ENCODE assay signal across 1 cellular context in the genomic region with DNA sequence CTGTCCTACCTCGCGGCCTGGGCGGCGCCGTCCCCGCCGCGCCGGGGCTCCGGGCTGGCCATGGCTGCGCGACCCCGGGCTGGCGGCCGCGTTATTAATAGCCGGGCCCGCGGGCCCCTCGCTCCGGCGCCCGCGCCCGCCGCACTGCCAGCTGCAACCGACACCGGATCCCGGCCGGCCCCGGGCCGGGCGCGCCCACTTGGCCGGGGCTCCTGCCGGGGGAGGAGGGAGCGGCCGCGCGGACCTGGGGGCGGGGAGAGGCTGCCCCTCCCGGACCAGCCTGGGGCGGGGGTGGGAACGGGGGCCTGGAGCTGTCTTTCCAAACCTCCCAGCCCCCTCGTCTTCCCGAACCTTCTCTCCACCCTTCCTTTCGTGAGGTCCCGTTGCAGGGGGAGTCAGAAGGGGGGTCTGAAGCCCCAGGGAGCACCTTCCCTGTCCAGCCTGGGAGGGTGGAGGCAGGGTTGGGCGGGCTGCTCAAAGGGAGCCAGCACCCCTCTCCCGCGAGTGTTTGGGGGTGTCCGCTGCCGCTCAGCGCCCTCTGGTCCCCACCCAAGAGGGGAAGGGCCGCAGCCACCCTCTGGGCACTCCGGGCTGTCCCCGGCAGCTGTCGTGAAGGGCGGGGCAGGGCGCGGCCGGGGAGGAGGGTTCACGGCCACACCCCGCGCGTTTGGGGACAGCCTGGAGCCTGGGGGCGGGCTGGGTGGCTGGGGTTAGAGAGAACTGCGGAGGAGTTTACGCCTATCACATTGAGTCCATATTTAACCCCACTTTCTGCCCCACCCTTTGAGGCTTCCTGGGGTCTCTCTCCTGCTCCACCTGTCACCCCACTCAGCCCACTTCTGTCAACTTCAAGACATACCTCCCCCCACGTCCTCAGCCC.
TF ChIP-seq lines count a peak whose summit lies in the region.

TSS of gene SYNC (minus strand) at position 172 of the 880 bp plus-strand sequence. CDS start at position 62, 110 bp downstream.

TF ChIP-seq in K562, 482 proteins besides CTCF, POLR2A, EP300 and RAD21 (continued from another document and continues in another):
- TF ChIP-seq, protein P1, sequence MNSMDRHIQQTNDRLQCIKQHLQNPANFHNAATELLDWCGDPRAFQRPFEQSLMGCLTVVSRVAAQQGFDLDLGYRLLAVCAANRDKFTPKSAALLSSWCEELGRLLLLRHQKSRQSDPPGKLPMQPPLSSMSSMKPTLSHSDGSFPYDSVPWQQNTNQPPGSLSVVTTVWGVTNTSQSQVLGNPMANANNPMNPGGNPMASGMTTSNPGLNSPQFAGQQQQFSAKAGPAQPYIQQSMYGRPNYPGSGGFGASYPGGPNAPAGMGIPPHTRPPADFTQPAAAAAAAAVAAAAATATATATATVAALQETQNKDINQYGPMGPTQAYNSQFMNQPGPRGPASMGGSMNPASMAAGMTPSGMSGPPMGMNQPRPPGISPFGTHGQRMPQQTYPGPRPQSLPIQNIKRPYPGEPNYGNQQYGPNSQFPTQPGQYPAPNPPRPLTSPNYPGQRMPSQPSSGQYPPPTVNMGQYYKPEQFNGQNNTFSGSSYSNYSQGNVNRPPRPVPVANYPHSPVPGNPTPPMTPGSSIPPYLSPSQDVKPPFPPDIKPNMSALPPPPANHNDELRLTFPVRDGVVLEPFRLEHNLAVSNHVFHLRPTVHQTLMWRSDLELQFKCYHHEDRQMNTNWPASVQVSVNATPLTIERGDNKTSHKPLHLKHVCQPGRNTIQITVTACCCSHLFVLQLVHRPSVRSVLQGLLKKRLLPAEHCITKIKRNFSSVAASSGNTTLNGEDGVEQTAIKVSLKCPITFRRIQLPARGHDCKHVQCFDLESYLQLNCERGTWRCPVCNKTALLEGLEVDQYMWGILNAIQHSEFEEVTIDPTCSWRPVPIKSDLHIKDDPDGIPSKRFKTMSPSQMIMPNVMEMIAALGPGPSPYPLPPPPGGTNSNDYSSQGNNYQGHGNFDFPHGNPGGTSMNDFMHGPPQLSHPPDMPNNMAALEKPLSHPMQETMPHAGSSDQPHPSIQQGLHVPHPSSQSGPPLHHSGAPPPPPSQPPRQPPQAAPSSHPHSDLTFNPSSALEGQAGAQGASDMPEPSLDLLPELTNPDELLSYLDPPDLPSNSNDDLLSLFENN (IDR thresholded peaks at IDR 0.05; ENCODE audit: low read depth in 2 of 2, low read length in 2 of 2): no peak
- TF ChIP-seq NFATC3 (IDR thresholded peaks at IDR 0.05) (no peak), FIP1L1 (IDR thresholded peaks at IDR 0.05; ENCODE audit: low read depth, low read length, poor library complexity, severe bottlenecking) (no peak), IRF2 (CRISPR knock-in tag; IDR thresholded peaks at IDR 0.05) (no peak), GTF2E2 (tag; IDR thresholded peaks at IDR 0.05) (no peak), PHF20 (IDR thresholded peaks at IDR 0.05; ENCODE audit: partially characterized antibody) (no peak), KDM2B (CRISPR knock-in tag; IDR thresholded peaks at IDR 0.05) (0 out of 2 replicates have a peak, but pooled peaks have one; percentile 48), POLR2AphosphoS2 (IDR thresholded peaks at IDR 0.05; ENCODE audit: low read length) (no peak), ZNF77 (CRISPR knock-in tag; IDR thresholded peaks at IDR 0.05) (no peak), SMC3 (conservative IDR thresholded peaks at IDR 0.05; ENCODE audit: insufficient read depth, low read depth, low read length) (0 out of 2 replicates have a peak, but pooled peaks have one; percentile 2), MECOM (CRISPR knock-in tag; IDR thresholded peaks at IDR 0.05) (no peak), ATF2 (CRISPR knock-in tag; IDR thresholded peaks at IDR 0.05) (no peak), ZBED1 (IDR thresholded peaks at IDR 0.05) (peak; percentile 23; the same call in 1 of the 2 replicates), TEAD2 (tag; IDR thresholded peaks at IDR 0.05) (no peak), DIDO1 (tag; IDR thresholded peaks at IDR 0.05; ENCODE audit: low read depth) (no peak), CGGBP1 (CRISPR knock-in tag; IDR thresholded peaks at IDR 0.05) (no peak), MYNN (IDR thresholded peaks at IDR 0.05) (peak; percentile 77), MYNN (CRISPR knock-in tag; IDR thresholded peaks at IDR 0.05) (no peak), EGR1 (conservative IDR thresholded peaks at IDR 0.05) (peak; percentile 77), CAMTA2 (CRISPR knock-in tag; conservative IDR thresholded peaks at IDR 0.05) (no peak), NEUROD1 (IDR thresholded peaks at IDR 0.05; ENCODE audit: borderline replicate concordance, low read depth, low read length, partially characterized antibody) (peak; percentile 53), ZNF766 (CRISPR knock-in tag; conservative IDR thresholded peaks at IDR 0.05) (no peak), BRD4 (IDR thresholded peaks at IDR 0.05) (no peak), MED1 (CRISPR knock-in tag; IDR thresholded peaks at IDR 0.05; ENCODE audit: borderline replicate concordance) (0 out of 2 replicates have a peak, but pooled peaks have one; percentile 29), SMAD4 (CRISPR knock-in tag; conservative IDR thresholded peaks at IDR 0.05) (no peak), SMARCC2 (IDR thresholded peaks at IDR 0.05; ENCODE audit: low read depth) (no peak), ZNF41 (CRISPR knock-in tag; conservative IDR thresholded peaks at IDR 0.05) (no peak), ZSCAN29 (IDR thresholded peaks at IDR 0.05) (no peak), ILF3 (IDR thresholded peaks at IDR 0.05; ENCODE audit: borderline replicate concordance) (no peak), ZNF133 (CRISPR knock-in tag; IDR thresholded peaks at IDR 0.05) (no peak), AFF1 (IDR thresholded peaks at IDR 0.05; ENCODE audit: low read depth in 1 of 2, partially characterized antibody in 2 of 2) (no peak), ZNF644 (tag; IDR thresholded peaks at IDR 0.05; ENCODE audit: low read depth) (no peak), GTF3C2 (IDR thresholded peaks at IDR 0.05; ENCODE audit: borderline replicate concordance, extremely low read depth, insufficient read length) (no peak), LCOR (CRISPR knock-in tag; IDR thresholded peaks at IDR 0.05) (0 out of 2 replicates have a peak, but pooled peaks have one; percentile 31)
- TF ChIP-seq, protein P2, sequence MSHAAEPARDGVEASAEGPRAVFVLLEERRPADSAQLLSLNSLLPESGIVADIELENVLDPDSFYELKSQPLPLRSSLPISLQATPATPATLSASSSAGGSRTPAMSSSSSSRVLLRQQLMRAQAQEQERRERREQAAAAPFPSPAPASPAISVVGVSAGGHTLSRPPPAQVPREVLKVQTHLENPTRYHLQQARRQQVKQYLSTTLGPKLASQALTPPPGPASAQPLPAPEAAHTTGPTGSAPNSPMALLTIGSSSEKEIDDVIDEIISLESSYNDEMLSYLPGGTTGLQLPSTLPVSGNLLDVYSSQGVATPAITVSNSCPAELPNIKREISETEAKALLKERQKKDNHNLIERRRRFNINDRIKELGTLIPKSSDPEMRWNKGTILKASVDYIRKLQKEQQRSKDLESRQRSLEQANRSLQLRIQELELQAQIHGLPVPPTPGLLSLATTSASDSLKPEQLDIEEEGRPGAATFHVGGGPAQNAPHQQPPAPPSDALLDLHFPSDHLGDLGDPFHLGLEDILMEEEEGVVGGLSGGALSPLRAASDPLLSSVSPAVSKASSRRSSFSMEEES (CRISPR knock-in tag; IDR thresholded peaks at IDR 0.05): no peak
- TF ChIP-seq, protein P3, sequence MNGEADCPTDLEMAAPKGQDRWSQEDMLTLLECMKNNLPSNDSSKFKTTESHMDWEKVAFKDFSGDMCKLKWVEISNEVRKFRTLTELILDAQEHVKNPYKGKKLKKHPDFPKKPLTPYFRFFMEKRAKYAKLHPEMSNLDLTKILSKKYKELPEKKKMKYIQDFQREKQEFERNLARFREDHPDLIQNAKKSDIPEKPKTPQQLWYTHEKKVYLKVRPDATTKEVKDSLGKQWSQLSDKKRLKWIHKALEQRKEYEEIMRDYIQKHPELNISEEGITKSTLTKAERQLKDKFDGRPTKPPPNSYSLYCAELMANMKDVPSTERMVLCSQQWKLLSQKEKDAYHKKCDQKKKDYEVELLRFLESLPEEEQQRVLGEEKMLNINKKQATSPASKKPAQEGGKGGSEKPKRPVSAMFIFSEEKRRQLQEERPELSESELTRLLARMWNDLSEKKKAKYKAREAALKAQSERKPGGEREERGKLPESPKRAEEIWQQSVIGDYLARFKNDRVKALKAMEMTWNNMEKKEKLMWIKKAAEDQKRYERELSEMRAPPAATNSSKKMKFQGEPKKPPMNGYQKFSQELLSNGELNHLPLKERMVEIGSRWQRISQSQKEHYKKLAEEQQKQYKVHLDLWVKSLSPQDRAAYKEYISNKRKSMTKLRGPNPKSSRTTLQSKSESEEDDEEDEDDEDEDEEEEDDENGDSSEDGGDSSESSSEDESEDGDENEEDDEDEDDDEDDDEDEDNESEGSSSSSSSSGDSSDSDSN (IDR thresholded peaks at IDR 0.05; ENCODE audit: borderline replicate concordance in 1 of 2, low read depth in 2 of 2, low read length in 2 of 2): no peak
- TF ChIP-seq, protein P4, sequence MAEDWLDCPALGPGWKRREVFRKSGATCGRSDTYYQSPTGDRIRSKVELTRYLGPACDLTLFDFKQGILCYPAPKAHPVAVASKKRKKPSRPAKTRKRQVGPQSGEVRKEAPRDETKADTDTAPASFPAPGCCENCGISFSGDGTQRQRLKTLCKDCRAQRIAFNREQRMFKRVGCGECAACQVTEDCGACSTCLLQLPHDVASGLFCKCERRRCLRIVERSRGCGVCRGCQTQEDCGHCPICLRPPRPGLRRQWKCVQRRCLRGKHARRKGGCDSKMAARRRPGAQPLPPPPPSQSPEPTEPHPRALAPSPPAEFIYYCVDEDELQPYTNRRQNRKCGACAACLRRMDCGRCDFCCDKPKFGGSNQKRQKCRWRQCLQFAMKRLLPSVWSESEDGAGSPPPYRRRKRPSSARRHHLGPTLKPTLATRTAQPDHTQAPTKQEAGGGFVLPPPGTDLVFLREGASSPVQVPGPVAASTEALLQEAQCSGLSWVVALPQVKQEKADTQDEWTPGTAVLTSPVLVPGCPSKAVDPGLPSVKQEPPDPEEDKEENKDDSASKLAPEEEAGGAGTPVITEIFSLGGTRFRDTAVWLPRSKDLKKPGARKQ (CRISPR knock-in tag; IDR thresholded peaks at IDR 0.05): no peak
- TF ChIP-seq, protein P5, sequence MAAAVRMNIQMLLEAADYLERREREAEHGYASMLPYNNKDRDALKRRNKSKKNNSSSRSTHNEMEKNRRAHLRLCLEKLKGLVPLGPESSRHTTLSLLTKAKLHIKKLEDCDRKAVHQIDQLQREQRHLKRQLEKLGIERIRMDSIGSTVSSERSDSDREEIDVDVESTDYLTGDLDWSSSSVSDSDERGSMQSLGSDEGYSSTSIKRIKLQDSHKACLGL (CRISPR knock-in tag; IDR thresholded peaks at IDR 0.05; ENCODE audit: borderline replicate concordance, poor library complexity, severe bottlenecking): no peak
